Comparison of ENCODE assay signal across 12 cellular contexts in genomic region chr13:31880849-31881494, GRCh38.
A peak's percentile ranks its signal among the peaks of the same experiment; 100 is the strongest.
DNase-seq lines count a peak whose midpoint lies in the region; TF ChIP-seq lines count a peak whose summit lies in the region.
"Had no signal": no experiment of that assay in that cellular context is flagged by ENCODE, and none has a peak within 500 bp of the region (broad histone marks: within the 10 kb centered on the region; RNA-seq: fewer than 3 reads in every experiment).

No MANE protein-coding gene starts in this region.

- H3K4me1 ChIP-seq in mammary epithelial cell (ENCODE audit: insufficient read depth, low read length) (no peaks in the 10 kb centered on the region), KMS-11 (ENCODE audit: low read depth, poor library complexity, severe bottlenecking) (peaks cover 26% of the 10 kb centered on the region), fibroblast of lung (ENCODE audit: control insufficient read depth, extremely low read depth, insufficient read depth, low read length) (no peaks in the 10 kb centered on the region), tibial artery (peaks cover 0 to 74% (median 19%) of the 10 kb centered on the region in 4 donors)

- no peak for TF ChIP-seq CTCF in MCF 10A (IDR thresholded peaks at IDR 0.05; ENCODE audit: unreplicated experiment)
- TF ChIP-seq CTCF in mammary epithelial cell (conservative IDR thresholded peaks at IDR 0.05 in 1 of 2, IDR thresholded peaks at IDR 0.05 in 1 of 2; ENCODE audit: extremely low read depth in 1 of 2, insufficient read depth in 1 of 2, low read depth in 1 of 2, low read length in 2 of 2) = no peak
- TF ChIP-seq CTCF in KMS-11 (conservative IDR thresholded peaks at IDR 0.05; ENCODE audit: low read depth, low read length) = no peak
- no peak for TF ChIP-seq CTCF in fibroblast of lung (conservative IDR thresholded peaks at IDR 0.05 in 1 of 2, IDR thresholded peaks at IDR 0.05 in 1 of 2; ENCODE audit: low read depth in 1 of 2, low read length in 2 of 2)
- TF ChIP-seq CTCF in tibial artery (IDR thresholded peaks at IDR 0.05) = no peak

- in situ Hi-C loops in mammary epithelial cell (cut with MboI; ENCODE audit: low sequenced_read_pairs in 2 of 2) = no loop called here

- CTCF ChIA-PET in MCF 10A (lab: Yijun Ruan, JAX) = interaction anchor here (1.5 kb wide), 1 partner anchor 29 kb away, joined by 7 read pairs; no protein-coding TSS in a partner anchor
- CTCF ChIA-PET in mammary epithelial cell (lab: Charles Lee; ENCODE audit: low non-redundant PET) = no interaction called here
- CTCF ChIA-PET in activated CD4-positive, alpha-beta memory T cell treated with anti-CD3 and anti-CD28 coated beads, Interleukin-2, amount 10 ng/mL, durations not matched to agents 7 days and 5 days (lab: Charles Lee) = no interaction called here

- H3K4me3 Mint-ChIP-seq in MCF 10A (ENCODE audit: unreplicated experiment) = no peak overlapping the region
- H3K4me3 Mint-ChIP-seq in activated CD4-positive, alpha-beta memory T cell treated with anti-CD3 and anti-CD28 coated beads, Interleukin-2, amount 10 ng/mL, durations not matched to agents 7 days and 5 days = no peak overlapping the region
- H3K4me3 Mint-ChIP-seq in T-helper 2 cell treated with Interferon-gamma antibody and Interleukin-4, amounts not matched to agents 5 μg/mL and 100 μg/mL, for 36 hours = no peak overlapping the region
- H3K4me3 Mint-ChIP-seq: mesothelial cell of epicardium had no signal

- H3K27me3 Mint-ChIP-seq in MCF 10A (ENCODE audit: insufficient read depth, unreplicated experiment) = no peaks in the 10 kb centered on the region
- H3K27me3 Mint-ChIP-seq in activated CD4-positive, alpha-beta memory T cell treated with anti-CD3 and anti-CD28 coated beads, Interleukin-2, amount 10 ng/mL, durations not matched to agents 7 days and 5 days = peaks cover 1% of the 10 kb centered on the region
- H3K27me3 Mint-ChIP-seq in T-helper 2 cell treated with Interferon-gamma antibody and Interleukin-4, amounts not matched to agents 5 μg/mL and 100 μg/mL, for 36 hours (ENCODE audit: low read depth) = peaks cover 18% of the 10 kb centered on the region

- H2AFZ ChIP-seq in mammary epithelial cell (ENCODE audit: low read depth, low read length) (no peak overlapping the region), KMS-11 (ENCODE audit: low read depth) (no peak overlapping the region), fibroblast of lung (ENCODE audit: low read length) (no peak overlapping the region)

- H3K27ac Mint-ChIP-seq in MCF 10A (ENCODE audit: low read depth, unreplicated experiment) = no peak overlapping the region
- no peak overlapping the region for H3K27ac Mint-ChIP-seq in activated CD4-positive, alpha-beta memory T cell treated with anti-CD3 and anti-CD28 coated beads, Interleukin-2, amount 10 ng/mL, durations not matched to agents 7 days and 5 days
- no peak overlapping the region for H3K27ac Mint-ChIP-seq in T-helper 2 cell treated with Interferon-gamma antibody and Interleukin-4, amounts not matched to agents 5 μg/mL and 100 μg/mL, for 36 hours
- H3K27ac Mint-ChIP-seq: mesothelial cell of epicardium had no signal

- dilution Hi-C loops in mammary epithelial cell (cut with HindIII; ENCODE audit: low sequenced_read_pairs) = no loop called here

- DNase-seq in MCF 10A (ENCODE audit: unreplicated experiment) = peak; percentile 16
- DNase-seq in mammary epithelial cell = no peak
- DNase-seq in fibroblast of lung (ENCODE audit: low read depth in 2 of 2) = peak in 1 of 2 donors; percentile 3
- DNase-seq in tibial artery = no peak
- DNase-seq in NCI-H345 treated with DMSO at 0.1 percent for 48 hours (lab: John Stamatoyannopoulos, UW; ENCODE audit: unreplicated experiment) = no peak
- DNase-seq in activated CD4-positive, alpha-beta memory T cell treated with anti-CD3 and anti-CD28 coated beads, Interleukin-2, amount 10 ng/mL, durations not matched to agents 7 days and 5 days = no peak
- DNase-seq in T-helper 2 cell treated with Interferon-gamma antibody and Interleukin-4, amounts not matched to agents 5 μg/mL and 100 μg/mL, for 36 hours (ENCODE audit: low spot score) = no peak
- DNase-seq: activated CD4-positive, alpha-beta T cell treated with anti-CD3 and anti-CD28 coated beads for 1 hour; anterior cingulate cortex had no signal

- H3K36me3 ChIP-seq in mammary epithelial cell (ENCODE audit: insufficient read depth, low read length) (no peaks in the 10 kb centered on the region), KMS-11 (ENCODE audit: insufficient read depth) (no peaks in the 10 kb centered on the region), fibroblast of lung (ENCODE audit: control insufficient read depth, insufficient read depth, low read length) (no peaks in the 10 kb centered on the region), tibial artery (no peaks in the 10 kb centered on the region)
- H3K36me3 ChIP-seq: tibial nerve had no signal

- H3K79me2 ChIP-seq in mammary epithelial cell (ENCODE audit: insufficient read depth, low read length) = no peaks in the 10 kb centered on the region
- H3K79me2 ChIP-seq in KMS-11 (ENCODE audit: insufficient read depth, low read depth) = no peaks in the 10 kb centered on the region
- H3K79me2 ChIP-seq in fibroblast of lung (ENCODE audit: control insufficient read depth, insufficient read depth, low read length) = no peaks in the 10 kb centered on the region

- H3K27me3 ChIP-seq in mammary epithelial cell (ENCODE audit: insufficient read depth, low read length) (no peaks in the 10 kb centered on the region), KMS-11 (ENCODE audit: insufficient read depth, low read depth) (no peaks in the 10 kb centered on the region), fibroblast of lung (ENCODE audit: control insufficient read depth, insufficient read depth, low read length) (no peaks in the 10 kb centered on the region), tibial artery (no peaks in the 10 kb centered on the region)
- H3K27me3 ChIP-seq: tibial nerve had no signal

- no TSS peak for BruUV-seq in MCF 10A (replicated peaks; lab: Mats Ljungman, UMichigan)
- no TSS peak for BruUV-seq in mammary epithelial cell (replicated peaks; lab: Mats Ljungman, UMichigan)

- no peaks in the 10 kb centered on the region for H3K4me1 Mint-ChIP-seq in MCF 10A (ENCODE audit: insufficient read depth, unreplicated experiment)
- H3K4me1 Mint-ChIP-seq in activated CD4-positive, alpha-beta memory T cell treated with anti-CD3 and anti-CD28 coated beads, Interleukin-2, amount 10 ng/mL, durations not matched to agents 7 days and 5 days = peaks cover 13% of the 10 kb centered on the region
- peaks cover 3% of the 10 kb centered on the region for H3K4me1 Mint-ChIP-seq in T-helper 2 cell treated with Interferon-gamma antibody and Interleukin-4, amounts not matched to agents 5 μg/mL and 100 μg/mL, for 36 hours (ENCODE audit: low read depth)

- POLR2A ChIA-PET in MCF 10A (lab: Yijun Ruan, JAX) = no interaction called here
- POLR2A ChIA-PET in activated CD4-positive, alpha-beta memory T cell treated with anti-CD3 and anti-CD28 coated beads, Interleukin-2, amount 10 ng/mL, durations not matched to agents 7 days and 5 days (lab: Charles Lee) = no interaction called here

- no peak overlapping the region for H3K27ac ChIP-seq in mammary epithelial cell (ENCODE audit: insufficient read depth, low read depth, low read length)
- H3K27ac ChIP-seq in KMS-11 = no peak overlapping the region
- H3K27ac ChIP-seq in fibroblast of lung (ENCODE audit: insufficient read depth, low read length) = no peak overlapping the region
- H3K27ac ChIP-seq in tibial artery = peak overlapping the region; percentile 67 to 73
- H3K27ac ChIP-seq: tibial nerve had no signal

- H3K4me3 ChIP-seq in mammary epithelial cell (replicated peaks in 1 of 3; ENCODE audit: insufficient read depth in 1 of 3, low read depth in 2 of 3, low read length in 3 of 3) (no peak overlapping the region), KMS-11 (IDR thresholded peaks at IDR 0.05; ENCODE audit: insufficient read depth, low read depth, low read length) (no peak overlapping the region), fibroblast of lung (replicated peaks in 1 of 4; ENCODE audit: control extremely low read depth in 1 of 4, insufficient read depth in 1 of 4, low read depth in 3 of 4, low read length in 4 of 4) (no peak overlapping the region), tibial artery (no peak overlapping the region)
- H3K4me3 ChIP-seq: tibial nerve had no signal

- no peak overlapping the region for H3K4me2 ChIP-seq in mammary epithelial cell (ENCODE audit: insufficient read depth, low read depth, low read length)
- peak overlapping the region; percentile 49 for H3K4me2 ChIP-seq in KMS-11
- H3K4me2 ChIP-seq in fibroblast of lung (ENCODE audit: extremely low read depth, insufficient read depth, low read length) = peak overlapping the region; percentile 8

- H4K20me1 ChIP-seq in mammary epithelial cell (ENCODE audit: insufficient read depth, low read length) (no peaks in the 10 kb centered on the region), KMS-11 (ENCODE audit: insufficient read depth) (no peaks in the 10 kb centered on the region), fibroblast of lung (ENCODE audit: control insufficient read depth, extremely low read depth, insufficient read depth, low read length) (no peaks in the 10 kb centered on the region)

- H3K9me3 ChIP-seq in mammary epithelial cell (replicated peaks; ENCODE audit: insufficient read depth, low read length) = no peaks in the 10 kb centered on the region
- no peaks in the 10 kb centered on the region for H3K9me3 ChIP-seq in fibroblast of lung (ENCODE audit: control insufficient read depth, insufficient read depth, low read depth, low read length)
- no peaks in the 10 kb centered on the region for H3K9me3 ChIP-seq in tibial artery
- H3K9me3 ChIP-seq: tibial nerve had no signal

- no peaks in the 10 kb centered on the region for H3K9me3 Mint-ChIP-seq in MCF 10A (ENCODE audit: unreplicated experiment)
- no peaks in the 10 kb centered on the region for H3K9me3 Mint-ChIP-seq in activated CD4-positive, alpha-beta memory T cell treated with anti-CD3 and anti-CD28 coated beads, Interleukin-2, amount 10 ng/mL, durations not matched to agents 7 days and 5 days
- H3K9me3 Mint-ChIP-seq in T-helper 2 cell treated with Interferon-gamma antibody and Interleukin-4, amounts not matched to agents 5 μg/mL and 100 μg/mL, for 36 hours = no peaks in the 10 kb centered on the region
- H3K9me3 Mint-ChIP-seq: mesothelial cell of epicardium had no signal

- H3K36me3 Mint-ChIP-seq in MCF 10A (ENCODE audit: insufficient read depth, unreplicated experiment) = no peaks in the 10 kb centered on the region
- H3K36me3 Mint-ChIP-seq in activated CD4-positive, alpha-beta memory T cell treated with anti-CD3 and anti-CD28 coated beads, Interleukin-2, amount 10 ng/mL, durations not matched to agents 7 days and 5 days (ENCODE audit: low read depth) = no peaks in the 10 kb centered on the region
- H3K36me3 Mint-ChIP-seq in T-helper 2 cell treated with Interferon-gamma antibody and Interleukin-4, amounts not matched to agents 5 μg/mL and 100 μg/mL, for 36 hours (ENCODE audit: low read depth) = no peaks in the 10 kb centered on the region
- H3K36me3 Mint-ChIP-seq: mesothelial cell of epicardium had no signal

- H3K9ac ChIP-seq in mammary epithelial cell (ENCODE audit: insufficient read depth, low read length) (no peak overlapping the region), KMS-11 (no peak overlapping the region), fibroblast of lung (ENCODE audit: insufficient read depth, low read length) (no peak overlapping the region)

- intact Hi-C loops in MCF 10A (cut with micrococcal nuclease) = no loop called here
- intact Hi-C loops in mammary epithelial cell (cut with micrococcal nuclease) = no loop called here
- intact Hi-C loops in tibial artery (cut with DNase I; ENCODE audit: low total_unique reads) = no loop called here

- 84% methylated on average over 3 of the region's 3 CpGs for WGBS in mammary epithelial cell (ENCODE audit: low coverage, missing lambda C conversion rate)

Comparison
In these comparisons a context has a peak if more than half of its experiments do, and no peak if none do; other contexts are left out.
1. H3K27ac ChIP-seq: peak in tibial artery (2 of 2); none in mammary epithelial cell (single experiment), KMS-11 (single experiment) and fibroblast of lung (single experiment).